1 cellular context compared by ENCODE assay signal in genomic region chr3:119673875-119674274, GRCh38.
TF ChIP-seq lines count a peak whose summit lies in the region.

No MANE protein-coding gene starts in this region.

TF ChIP-seq in GM12878, 131 proteins besides CTCF, POLR2A, EP300 and RAD21:
- no peak for TF ChIP-seq CHD4 (IDR thresholded peaks at IDR 0.05)
- no peak for TF ChIP-seq ZBTB40 (IDR thresholded peaks at IDR 0.05; ENCODE audit: borderline replicate concordance)
- no peak for TF ChIP-seq CBX5 (IDR thresholded peaks at IDR 0.05; ENCODE audit: low read depth)
- TF ChIP-seq SMAD5 (IDR thresholded peaks at IDR 0.05; ENCODE audit: low read depth): no peak
- no peak for TF ChIP-seq ATF3 (IDR thresholded peaks at IDR 0.05; ENCODE audit: borderline replicate concordance, extremely low read depth, low read depth, low read length)
- TF ChIP-seq MEF2A (IDR thresholded peaks at IDR 0.05; ENCODE audit: insufficient read depth, low read depth, low read length): no peak
- TF ChIP-seq IKZF1 (conservative IDR thresholded peaks at IDR 0.05): no peak
- no peak for TF ChIP-seq FOXM1 (IDR thresholded peaks at IDR 0.05; ENCODE audit: low read depth, low read length)
- TF ChIP-seq ZNF217 (IDR thresholded peaks at IDR 0.05): no peak
- no peak for TF ChIP-seq MYB (IDR thresholded peaks at IDR 0.05; ENCODE audit: borderline replicate concordance, low read depth, low read length)
- TF ChIP-seq NR2C2 (IDR thresholded peaks at IDR 0.05; ENCODE audit: borderline replicate concordance, control insufficient read depth, insufficient read length, low read depth): no peak
- TF ChIP-seq SMARCA5 (IDR thresholded peaks at IDR 0.05): no peak
